ENCODE assay signal across 9 cellular contexts in the genomic region with DNA sequence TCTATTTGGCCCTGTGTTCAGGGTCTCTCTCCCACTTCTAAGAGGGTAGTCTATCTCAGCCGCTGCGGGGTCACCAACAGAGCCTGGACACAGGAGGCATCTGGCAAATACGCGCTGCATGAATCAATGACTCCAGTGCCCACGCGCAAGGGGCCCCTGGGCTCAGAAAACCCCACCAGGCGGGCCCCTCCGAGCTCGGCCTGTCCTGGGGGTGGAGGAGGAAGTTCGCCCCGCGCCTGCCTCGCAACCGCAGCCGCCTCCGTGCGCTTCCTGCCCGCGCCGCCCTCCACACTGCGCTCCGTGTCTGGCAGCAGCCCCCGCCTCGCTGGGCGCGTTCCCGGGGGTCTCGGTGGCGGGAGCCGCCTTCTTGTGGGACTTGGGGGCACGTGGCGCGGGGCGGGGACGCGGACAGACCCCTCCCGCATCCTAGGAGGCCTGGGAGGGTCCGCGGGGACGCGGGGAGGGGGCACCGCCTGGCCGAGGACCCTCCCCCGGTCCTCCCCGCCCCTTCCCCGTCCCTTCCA. TPM values are rescaled to one million over a fixed set of nuclear protein-coding genes. Genes with fewer than 3 reads are reported as not detected.
DNase-seq lines count a peak whose midpoint lies in the region; ATAC-seq, FAIRE-seq and TF ChIP-seq lines count a peak whose summit lies in the region.
"Had no signal": no experiment of that assay in that cellular context is flagged by ENCODE, and none has a peak within 500 bp of the region (broad histone marks: within the 10 kb centered on the region; RNA-seq: fewer than 3 reads in every experiment).

No MANE protein-coding gene starts in this region.

- FAIRE-seq in GM19239 (lab: Jason Lieb, UNC), result no peak
- FAIRE-seq: G401.6 had no signal

- no peaks in the 10 kb centered on the region for H3K79me2 ChIP-seq in OCI-LY7 (ENCODE audit: insufficient read depth, low read depth, low read length)

- intact Hi-C loops in Right ventricle myocardium inferior (cut with DNase I) (no loop called here), cardiac septum (cut with DNase I) (no loop called here), OCI-LY7 (cut with micrococcal nuclease; ENCODE audit: unreplicated experiment) (loop anchor here (2.0 kb wide), 1 partner anchor 44 kb away; no protein-coding TSS in a partner anchor), right cardiac atrium (cut with DNase I) (no loop called here)

- peak; percentile 18 for ATAC-seq in Right ventricle myocardium inferior
- ATAC-seq in right cardiac atrium, result peak; percentile 42 to 50

- H3K27me3 ChIP-seq in right cardiac atrium (ENCODE audit: control insufficient read depth, insufficient read depth), result no peaks in the 10 kb centered on the region

- H3K27ac ChIP-seq in OCI-LY7 (ENCODE audit: low read depth, low read length, poor library complexity, severe bottlenecking) (no peak overlapping the region), right cardiac atrium (ENCODE audit: low read length) (peak overlapping the region; percentile 54)

- no peak for TF ChIP-seq CTCF in OCI-LY7 (conservative IDR thresholded peaks at IDR 0.05; ENCODE audit: low read length)

- H2AFZ ChIP-seq in OCI-LY7 (ENCODE audit: low read length), result peak overlapping the region; percentile 86

- no TSS peak for BruUV-seq in OCI-LY7 (replicated peaks; lab: Mats Ljungman, UMichigan)

- H3K4me3 ChIP-seq in OCI-LY7 (ENCODE audit: low read depth, low read length, poor library complexity, severe bottlenecking), result peak overlapping the region; percentile 78
- peak overlapping the region; percentile 82 for H3K4me3 ChIP-seq in right cardiac atrium (ENCODE audit: low read length)

- H3K9me3 ChIP-seq in OCI-LY7 (ENCODE audit: low read length) (no peaks in the 10 kb centered on the region), right cardiac atrium (ENCODE audit: control insufficient read depth, low read length) (no peaks in the 10 kb centered on the region)

- H3K9me2 ChIP-seq in OCI-LY7 (ENCODE audit: insufficient read depth, low read length), result no peaks in the 10 kb centered on the region

- WGBS in right cardiac atrium, result 3% methylated on average over 46 of the region's 46 CpGs

- POLR2A ChIA-PET in OCI-LY7 (lab: Charles Lee), result no interaction called here

- H3K4me1 ChIP-seq in OCI-LY7 (ENCODE audit: insufficient read depth, low read length, poor library complexity, severe bottlenecking), result peaks cover 28% of the 10 kb centered on the region
- H3K4me1 ChIP-seq in right cardiac atrium (ENCODE audit: control insufficient read depth, insufficient read depth, low read length), result peaks cover 10% of the 10 kb centered on the region

- H4K20me1 ChIP-seq in OCI-LY7 (ENCODE audit: insufficient read depth, low read length), result peaks cover 10% of the 10 kb centered on the region; the same call in 1 of the 2 replicates

- CTCF ChIA-PET in OCI-LY7 (lab: Charles Lee; ENCODE audit: unreplicated experiment), result no interaction called here

- H3K36me3 ChIP-seq in OCI-LY7 (ENCODE audit: insufficient read depth, low read length), result no peaks in the 10 kb centered on the region

- H3K4me2 ChIP-seq in OCI-LY7 (ENCODE audit: low read length), result peak overlapping the region; percentile 99

- DNase-seq in Right ventricle myocardium inferior (ENCODE audit: missing footprints) (peak; percentile 81), cardiac septum (ENCODE audit: low spot score) (no peak), OCI-LY7 (ENCODE audit: low spot score) (peak; percentile 59), activated gamma-delta T cell treated with Interleukin-2 at 50 U/mL for 16 hours (peak; percentile 64), right cardiac atrium (peak; percentile 50 to 83 (median 81)), GM19239 (ENCODE audit: insufficient read length, low spot score) (no peak), NCI-H524 treated with DMSO at 0.1 percent for 48 hours (lab: John Stamatoyannopoulos, UW) (no peak)
- peak; percentile 22 to 38 for DNase-seq in stimulated activated CD4-positive, alpha-beta T cell treated with anti-CD3 and anti-CD28 coated beads, Interleukin-12 subunit alpha, Interleukin-12 subunit beta, amount 100 ng/mL, for 24 hours (ENCODE audit: low read depth in 2 of 2)

RNA-seq across cellular contexts. Expression of a gene that starts 0.8 kb away (rescaled TPM):
- total RNA-seq in Right ventricle myocardium inferior (51.9 TPM), cardiac septum (60.4 TPM), OCI-LY7 (2022) (83.5 and 87.8 TPM in 2 replicates), right cardiac atrium (10 to 100 TPM; 50.4 to 65.0 (median 54.7) TPM)
- 8.0 and 24.6 TPM in 2 replicates for total RNA-seq in OCI-LY7 (2014; rRNA removed; shearing (Covaris generic))
- polyA plus RNA-seq in right cardiac atrium, result 36.4 TPM

Comparison
In these comparisons a context has a peak if more than half of its experiments do, and no peak if none do; other contexts are left out.
1. DNase-seq: peak in Right ventricle myocardium inferior (single experiment), OCI-LY7 (single experiment), activated gamma-delta T cell treated with Interleukin-2 at 50 U/mL for 16 hours (single experiment), right cardiac atrium (3 of 3) and stimulated activated CD4-positive, alpha-beta T cell treated with anti-CD3 and anti-CD28 coated beads, Interleukin-12 subunit alpha, Interleukin-12 subunit beta, amount 100 ng/mL, for 24 hours (2 of 2); none in cardiac septum (single experiment), GM19239 (single experiment) and NCI-H524 treated with DMSO at 0.1 percent for 48 hours (single experiment).